11 cellular contexts compared by ENCODE assay signal in the genomic region with DNA sequence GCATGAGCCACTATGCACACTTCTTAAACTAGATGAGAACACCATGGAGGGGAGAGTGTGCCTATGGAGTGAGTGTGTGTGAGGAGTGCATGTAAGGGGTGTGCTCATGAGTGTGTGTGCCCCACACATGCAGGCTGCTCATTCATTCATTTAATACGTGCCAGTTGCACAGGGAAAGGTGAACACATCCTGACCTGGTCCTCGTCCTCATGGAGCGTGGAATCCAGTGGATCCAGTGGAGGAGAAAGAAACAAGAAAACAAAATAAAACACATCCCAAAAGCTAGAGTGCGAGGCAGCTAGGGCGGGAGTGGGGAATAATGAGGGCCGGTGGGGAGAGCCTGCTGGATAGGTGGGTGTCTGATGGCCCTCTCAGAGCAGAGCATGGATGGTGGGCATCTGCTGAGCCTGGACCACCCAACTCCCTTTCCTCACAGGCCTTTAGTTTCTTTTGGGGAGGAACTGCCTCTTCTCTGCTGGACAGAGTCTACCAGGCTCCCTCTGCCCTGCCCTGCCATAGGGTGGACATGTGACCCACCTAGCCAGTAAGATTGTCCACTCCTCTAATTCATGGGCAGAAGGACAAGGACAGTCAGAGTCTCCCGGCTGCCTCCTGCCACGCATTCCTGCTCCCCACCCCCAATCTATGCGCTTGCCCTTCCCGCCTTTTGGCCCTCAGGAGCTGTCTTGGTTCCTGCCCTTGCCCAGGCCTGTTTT.
A peak's percentile ranks its signal among the peaks of the same experiment; 100 is the strongest.
DNase-seq lines count a peak whose midpoint lies in the region; ATAC-seq and TF ChIP-seq lines count a peak whose summit lies in the region.
"Had no signal": no experiment of that assay in that cellular context is flagged by ENCODE, and none has a peak within 500 bp of the region (broad histone marks: within the 10 kb centered on the region; RNA-seq: fewer than 3 reads in every experiment).

No MANE protein-coding gene starts in this region.

- CTCF ChIA-PET in IMR-90 (lab: Yijun Ruan, JAX) = interaction anchor here (0.7 kb wide), 1 partner anchor 143 kb away, joined by 3 read pairs; no protein-coding TSS in a partner anchor

- peak overlapping the region; percentile 81 for H2AK9ac ChIP-seq in IMR-90 (replicated peaks; ENCODE audit: low read depth, low read length, poor library complexity)

- H3K4me1 Mint-ChIP-seq in brain (peaks cover 7% of the 10 kb centered on the region), glutamatergic neuron (ENCODE audit: low read depth, unreplicated experiment) (peaks cover 4% of the 10 kb centered on the region)
- H3K4me1 Mint-ChIP-seq in activated CD4-positive, alpha-beta T cell treated with anti-CD3 and anti-CD28 coated beads, Interleukin-2, amount 10 ng/mL, durations not matched to agents 24 days and 14 days = peaks cover 2% of the 10 kb centered on the region

- no peaks in the 10 kb centered on the region; the same call in 1 of the 2 replicates for H3K36me3 ChIP-seq in IMR-90 (ENCODE audit: control insufficient read depth, insufficient read depth, low read length)
- H3K36me3 ChIP-seq in stomach smooth muscle (ENCODE audit: control insufficient read depth in 2 of 2, insufficient read depth in 2 of 2, low read length in 2 of 2) = peaks cover 0 to 14% of the 10 kb centered on the region in 2 donors
- H3K36me3 ChIP-seq: HAP-1 had no signal

- H2AK5ac ChIP-seq in IMR-90 (ENCODE audit: low read depth, low read length) = peak overlapping the region; percentile 100

- peak overlapping the region; percentile 68 for H3K18ac ChIP-seq in IMR-90 (ENCODE audit: low read depth, low read length)

- H3K4me1 ChIP-seq in IMR-90 (ENCODE audit: control insufficient read depth, insufficient read depth, low read length) = peaks cover 40% of the 10 kb centered on the region
- H3K4me1 ChIP-seq in stomach smooth muscle (ENCODE audit: control insufficient read depth, insufficient read depth, low read length) = peaks cover 30% of the 10 kb centered on the region
- H3K4me1 ChIP-seq: HAP-1 had no signal

- H3K4me3 Mint-ChIP-seq in brain (no peak overlapping the region), glutamatergic neuron (ENCODE audit: unreplicated experiment) (no peak overlapping the region)
- H3K4me3 Mint-ChIP-seq in activated CD4-positive, alpha-beta T cell treated with anti-CD3 and anti-CD28 coated beads, Interleukin-2, amount 10 ng/mL, durations not matched to agents 24 days and 14 days = no peak overlapping the region

- H2BK5ac ChIP-seq in IMR-90 (ENCODE audit: low read depth, low read length, poor library complexity, severe bottlenecking) = peak overlapping the region; percentile 96

- POLR2A ChIA-PET in IMR-90 (lab: Charles Lee; ENCODE audit: unreplicated experiment) = no interaction called here

- peaks cover 8% of the 10 kb centered on the region for H3K27me3 Mint-ChIP-seq in brain
- peaks cover 12% of the 10 kb centered on the region for H3K27me3 Mint-ChIP-seq in glutamatergic neuron (ENCODE audit: unreplicated experiment)
- no peaks in the 10 kb centered on the region for H3K27me3 Mint-ChIP-seq in activated CD4-positive, alpha-beta T cell treated with anti-CD3 and anti-CD28 coated beads, Interleukin-2, amount 10 ng/mL, durations not matched to agents 24 days and 14 days

- no peak overlapping the region for H3K4me2 ChIP-seq in IMR-90 (ENCODE audit: low read depth, low read length)

- peak overlapping the region; percentile 87 for H3K27ac ChIP-seq in IMR-90 (ENCODE audit: insufficient read depth, low read length)
- peak overlapping the region; percentile 66 for H3K27ac ChIP-seq in stomach smooth muscle (ENCODE audit: low read length)
- H3K27ac ChIP-seq: right lobe of liver had no signal

- H3K9me1 ChIP-seq in IMR-90 (ENCODE audit: insufficient read depth, low read length) = peaks cover 45% of the 10 kb centered on the region

- DNase-seq in IMR-90 = no peak
- DNase-seq in left kidney (ENCODE audit: low read depth, low spot score) = peak; percentile 13
- no peak for DNase-seq in glutamatergic neuron
- no peak for DNase-seq in NCI-H524 (lab: John Stamatoyannopoulos, UW)
- no peak for DNase-seq in epidermal melanocyte (ENCODE audit: insufficient read length, low spot score)
- DNase-seq in activated CD4-positive, alpha-beta T cell treated with anti-CD3 and anti-CD28 coated beads, Interleukin-2, amount 10 ng/mL, durations not matched to agents 24 days and 14 days = no peak
- DNase-seq: cortex of kidney had no signal

- no TSS peak for BruUV-seq in IMR-90 (replicated peaks; lab: Mats Ljungman, UMichigan)

- no CpG with 5 or more reads among the region's 10 CpGs for WGBS in IMR-90 (ENCODE audit: extremely low coverage in 2 of 2, insufficient read length in 1 of 2), 2 experiments

- in situ Hi-C loops in IMR-90 (cut with MboI; ENCODE audit: low sequenced_read_pairs) = no loop called here

- intact Hi-C loops in IMR-90 (cut with micrococcal nuclease) = loop anchor here (2.0 to 5.0 kb wide), 2 partner anchors 35 to 149 kb away; no protein-coding TSS in a partner anchor
- intact Hi-C loops in activated CD4-positive, alpha-beta T cell treated with anti-CD3 and anti-CD28 coated beads, Interleukin-2, amount 10 ng/mL, durations not matched to agents 24 days and 14 days (cut with micrococcal nuclease) = no loop called here

- no peak for TF ChIP-seq POLR2A in IMR-90 (IDR thresholded peaks at IDR 0.05; ENCODE audit: low read depth, low read length)

- H2BK120ac ChIP-seq in IMR-90 (ENCODE audit: low read depth, low read length) = peak overlapping the region; percentile 100

- peak overlapping the region; percentile 99 for H2BK15ac ChIP-seq in IMR-90 (ENCODE audit: low read depth, low read length)

- peak overlapping the region; percentile 84 for H2AFZ ChIP-seq in IMR-90 (replicated peaks; ENCODE audit: low read length, poor library complexity)

- H3K36me3 Mint-ChIP-seq in brain (no peaks in the 10 kb centered on the region), glutamatergic neuron (ENCODE audit: unreplicated experiment) (no peaks in the 10 kb centered on the region)
- no peaks in the 10 kb centered on the region for H3K36me3 Mint-ChIP-seq in activated CD4-positive, alpha-beta T cell treated with anti-CD3 and anti-CD28 coated beads, Interleukin-2, amount 10 ng/mL, durations not matched to agents 24 days and 14 days (ENCODE audit: low read depth)

- H3K4me3 ChIP-seq in IMR-90 (ENCODE audit: insufficient read depth, low read depth, low read length) (no peak overlapping the region), stomach smooth muscle (ENCODE audit: low read length in 2 of 2) (no peak overlapping the region)
- H3K4me3 ChIP-seq: HAP-1, right lobe of liver had no signal

- peaks cover 0 to 35% of the 10 kb centered on the region in 2 experiments; a peak in 2 of 4 replicates for H3K79me1 ChIP-seq in IMR-90 (ENCODE audit: low read depth in 1 of 2, low read length in 2 of 2)

- peak overlapping the region; percentile 28 for H3K9ac ChIP-seq in IMR-90 (ENCODE audit: low read depth, low read length)
- peak overlapping the region; percentile 21 to 66 for H3K9ac ChIP-seq in stomach smooth muscle (ENCODE audit: low read length in 2 of 2)

- dilution Hi-C loops in IMR-90 (cut with HindIII; ENCODE audit: low sequenced_read_pairs, unreplicated experiment) = no loop called here

- peak overlapping the region; percentile 96 for H4K91ac ChIP-seq in IMR-90 (ENCODE audit: insufficient read depth, low read depth, low read length)

- H4K20me1 ChIP-seq in IMR-90 (ENCODE audit: insufficient read depth, low read length) = no peaks in the 10 kb centered on the region

- no peaks in the 10 kb centered on the region for H3K9me3 ChIP-seq in IMR-90 (ENCODE audit: control insufficient read depth, insufficient read depth, low read length)
- no peaks in the 10 kb centered on the region for H3K9me3 ChIP-seq in stomach smooth muscle (ENCODE audit: control insufficient read depth in 2 of 2, low read length in 2 of 2)
- H3K9me3 ChIP-seq: HAP-1, right lobe of liver had no signal

- peak overlapping the region; percentile 97 for H3K4ac ChIP-seq in IMR-90 (ENCODE audit: low read depth, low read length)

- peak overlapping the region; percentile 86 for H3K23ac ChIP-seq in IMR-90 (ENCODE audit: low read depth, low read length)

- no peak for TF ChIP-seq RAD21 in IMR-90 (IDR thresholded peaks at IDR 0.05; ENCODE audit: low read length)

- H3K27ac Mint-ChIP-seq in brain (peak overlapping the region in 3 of 5 experiments; percentile 25 to 87 (median 78)), glutamatergic neuron (ENCODE audit: unreplicated experiment) (no peak overlapping the region)
- no peak overlapping the region for H3K27ac Mint-ChIP-seq in activated CD4-positive, alpha-beta T cell treated with anti-CD3 and anti-CD28 coated beads, Interleukin-2, amount 10 ng/mL, durations not matched to agents 24 days and 14 days

- H3K14ac ChIP-seq in IMR-90 (replicated peaks; ENCODE audit: low read depth, low read length) = peak overlapping the region; percentile 92

- ATAC-seq in IMR-90 (ENCODE audit: low read depth) = peak; percentile 2; the same call in 1 of the 2 replicates

- TF ChIP-seq CTCF in IMR-90 (conservative IDR thresholded peaks at IDR 0.05; ENCODE audit: low read depth, low read length) = no peak
- no peak for TF ChIP-seq CTCF in brain (conservative IDR thresholded peaks at IDR 0.05)
- no peak for TF ChIP-seq CTCF in glutamatergic neuron (IDR thresholded peaks at IDR 0.05; ENCODE audit: partially characterized antibody, unreplicated experiment)

- H4K8ac ChIP-seq in IMR-90 (ENCODE audit: low read depth in 2 of 2, low read length in 2 of 2) = peak overlapping the region; percentile 90 to 96

- peak overlapping the region; percentile 97 for H2BK20ac ChIP-seq in IMR-90 (ENCODE audit: low read depth, low read length)

- H3K27me3 ChIP-seq in IMR-90 (ENCODE audit: control insufficient read depth, insufficient read depth, low read length) (no peaks in the 10 kb centered on the region), stomach smooth muscle (ENCODE audit: control insufficient read depth in 1 of 2, insufficient read depth in 2 of 2, low read length in 2 of 2) (no peaks in the 10 kb centered on the region)
- H3K27me3 ChIP-seq: right lobe of liver had no signal

- H3K9me3 Mint-ChIP-seq in brain = no peaks in the 10 kb centered on the region
- peaks cover 2% of the 10 kb centered on the region for H3K9me3 Mint-ChIP-seq in glutamatergic neuron (ENCODE audit: unreplicated experiment)
- H3K9me3 Mint-ChIP-seq in activated CD4-positive, alpha-beta T cell treated with anti-CD3 and anti-CD28 coated beads, Interleukin-2, amount 10 ng/mL, durations not matched to agents 24 days and 14 days = no peaks in the 10 kb centered on the region

- peak overlapping the region; percentile 73 for H3K56ac ChIP-seq in IMR-90 (ENCODE audit: extremely low read depth, insufficient read depth, low read length)

- peak overlapping the region; percentile 56 for H4K5ac ChIP-seq in IMR-90 (ENCODE audit: low read depth, low read length)

TF ChIP-seq in IMR-90, 13 proteins besides CTCF, POLR2A, EP300 and RAD21 (continues in another document):
- no peak for TF ChIP-seq RFX5 (IDR thresholded peaks at IDR 0.05; ENCODE audit: low read depth, low read length)

Comparison
In these comparisons a context has a peak if more than half of its experiments do, and no peak if none do; other contexts are left out.
1. H3K27ac Mint-ChIP-seq: peak in brain (3 of 5); none in glutamatergic neuron (single experiment) and activated CD4-positive, alpha-beta T cell treated with anti-CD3 and anti-CD28 coated beads, Interleukin-2, amount 10 ng/mL, durations not matched to agents 24 days and 14 days (single experiment).